19 cellular contexts compared by ENCODE assay signal in genomic region chr5:149383399-149383798, GRCh38. TPM values are rescaled to one million over a fixed set of nuclear protein-coding genes. Genes with fewer than 3 reads are reported as not detected.
DNase-seq lines count a peak whose midpoint lies in the region; ATAC-seq and TF ChIP-seq lines count a peak whose summit lies in the region.
"Had no signal": no experiment of that assay in that cellular context is flagged by ENCODE, and none has a peak within 500 bp of the region (broad histone marks: within the 10 kb centered on the region; RNA-seq: fewer than 3 reads in every experiment).

No MANE protein-coding gene starts in this region.

- no peaks in the 10 kb centered on the region for H3K9me3 Mint-ChIP-seq in naive thymus-derived CD4-positive, alpha-beta T cell
- H3K9me3 Mint-ChIP-seq: mesothelial cell of epicardium had no signal

- H3K4me3 ChIP-seq in esophagus (ENCODE audit: low read depth in 1 of 2, low read length in 2 of 2) (no peak overlapping the region), prostate gland (no peak overlapping the region), urinary bladder (ENCODE audit: low read depth, low read length) (no peak overlapping the region)
- H3K4me3 ChIP-seq in naive thymus-derived CD4-positive, alpha-beta T cell (ENCODE audit: low read length) = no peak overlapping the region
- H3K4me3 ChIP-seq: GM23248 had no signal

- no peak for DNase-seq in prostate gland (ENCODE audit: low spot score)
- DNase-seq in SHP77 treated with DMSO at 0.1 percent for 48 hours (lab: John Stamatoyannopoulos, UW) = no peak
- no peak for DNase-seq in naive thymus-derived CD4-positive, alpha-beta T cell
- DNase-seq in GF-D8 (lab: John Stamatoyannopoulos, UW) = no peak
- DNase-seq: activated gamma-delta T cell; DMS79; GM23248; NCI-H2029; NCI-H69; stimulated activated CD8-positive, alpha-beta memory T cell treated with anti-CD3 and anti-CD28 coated beads, Interleukin-4, amount 100 ng/mL, for 48 hours had no signal

- no peaks in the 10 kb centered on the region for H3K27me3 ChIP-seq in esophagus (ENCODE audit: control insufficient read depth in 1 of 2, insufficient read depth in 2 of 2, low read length in 2 of 2)
- H3K27me3 ChIP-seq in layer of hippocampus (ENCODE audit: control insufficient read depth, insufficient read depth, low read length) = no peaks in the 10 kb centered on the region
- H3K27me3 ChIP-seq in prostate gland (replicated peaks; ENCODE audit: insufficient read depth) = no peaks in the 10 kb centered on the region
- H3K27me3 ChIP-seq in naive thymus-derived CD4-positive, alpha-beta T cell (ENCODE audit: control insufficient read depth in 2 of 2, insufficient read depth in 2 of 2, low read length in 2 of 2) = no peaks in the 10 kb centered on the region

- TF ChIP-seq CTCF in prostate gland (IDR thresholded peaks at IDR 0.05) = no peak

- H3K36me3 ChIP-seq in esophagus (ENCODE audit: control insufficient read depth in 2 of 2, insufficient read depth in 2 of 2, low read length in 1 of 2) (no peaks in the 10 kb centered on the region), prostate gland (no peaks in the 10 kb centered on the region), urinary bladder (ENCODE audit: insufficient read depth) (no peaks in the 10 kb centered on the region)
- no peaks in the 10 kb centered on the region for H3K36me3 ChIP-seq in naive thymus-derived CD4-positive, alpha-beta T cell (ENCODE audit: control insufficient read depth in 2 of 3, insufficient read depth in 3 of 3, low read length in 3 of 3)

- H3K27ac ChIP-seq in esophagus (ENCODE audit: low read depth in 2 of 2, low read length in 1 of 2) (peak overlapping the region; percentile 75 to 87), layer of hippocampus (ENCODE audit: low read depth, low read length) (peak overlapping the region; percentile 48), prostate gland (peak overlapping the region; percentile 72 to 74), urinary bladder (ENCODE audit: low read depth) (peak overlapping the region; percentile 64)
- no peak overlapping the region for H3K27ac ChIP-seq in naive thymus-derived CD4-positive, alpha-beta T cell (ENCODE audit: low read depth, low read length)
- H3K27ac ChIP-seq: C4-2B, GM23248 had no signal

- H3K27me3 Mint-ChIP-seq in naive thymus-derived CD4-positive, alpha-beta T cell = peaks cover 0 to 3% (median 0%) of the 10 kb centered on the region in 5 donors

- 67 to 69% methylated on average over 9 of the region's 9 CpGs for WGBS in esophagus, 2 donors
- WGBS in prostate gland = 51% methylated on average over 9 of the region's 9 CpGs
- 31% methylated on average over 9 of the region's 9 CpGs for WGBS in urinary bladder

- H3K36me3 Mint-ChIP-seq in naive thymus-derived CD4-positive, alpha-beta T cell = peaks cover 0 to 2% (median 0%) of the 10 kb centered on the region in 5 donors
- H3K36me3 Mint-ChIP-seq: mesothelial cell of epicardium, WTC11 had no signal

- POLR2A ChIA-PET in naive thymus-derived CD4-positive, alpha-beta T cell (lab: Charles Lee) = no interaction called here

- H3K4me1 ChIP-seq in esophagus (ENCODE audit: control insufficient read depth in 2 of 2, insufficient read depth in 2 of 2, low read length in 1 of 2) (peaks cover 0 to under 1% of the 10 kb centered on the region in 2 donors), prostate gland (replicated peaks) (no peaks in the 10 kb centered on the region), urinary bladder (ENCODE audit: insufficient read depth) (no peaks in the 10 kb centered on the region)
- no peaks in the 10 kb centered on the region for H3K4me1 ChIP-seq in naive thymus-derived CD4-positive, alpha-beta T cell (ENCODE audit: control insufficient read depth in 2 of 2, insufficient read depth in 2 of 2, low read length in 2 of 2)

- no peak for ATAC-seq in naive thymus-derived CD4-positive, alpha-beta T cell
- ATAC-seq: WTC11 had no signal

- no peak for TF ChIP-seq POLR2A in prostate gland (IDR thresholded peaks at IDR 0.05)

- H3K4me1 Mint-ChIP-seq in naive thymus-derived CD4-positive, alpha-beta T cell = peaks cover 0 to 5% (median 4%) of the 10 kb centered on the region in 7 donors

- intact Hi-C loops in prostate gland (cut with DNase I) = loop anchor here (5.0 kb wide), 1 partner anchor 179 kb away; no protein-coding TSS in a partner anchor
- intact Hi-C loops in naive thymus-derived CD4-positive, alpha-beta T cell (cut with micrococcal nuclease) = no loop called here

- CTCF ChIA-PET in naive thymus-derived CD4-positive, alpha-beta T cell (lab: Charles Lee) = interaction anchor here (0.6 to 1.5 kb wide), 5 partner anchors 17 to 291 kb away, joined by 3 to 6 read pairs (median 3); no protein-coding TSS in a partner anchor

- H3K9me3 ChIP-seq in esophagus (ENCODE audit: control insufficient read depth in 2 of 2, insufficient read depth in 1 of 2, low read depth in 1 of 2, low read length in 1 of 2) (no peaks in the 10 kb centered on the region), prostate gland (no peaks in the 10 kb centered on the region)
- H3K9me3 ChIP-seq in naive thymus-derived CD4-positive, alpha-beta T cell (ENCODE audit: control insufficient read depth in 2 of 3, low read length in 3 of 3) = no peaks in the 10 kb centered on the region

- no peak overlapping the region for H3K27ac Mint-ChIP-seq in naive thymus-derived CD4-positive, alpha-beta T cell
- H3K27ac Mint-ChIP-seq: mesothelial cell of epicardium, WTC11 had no signal

- no peak overlapping the region for H3K4me3 Mint-ChIP-seq in naive thymus-derived CD4-positive, alpha-beta T cell
- H3K4me3 Mint-ChIP-seq: mesothelial cell of epicardium, WTC11 had no signal

RNA-seq across cellular contexts. Expression of gene IL17B, which starts 4.3 kb away (rescaled TPM):
- polyA plus RNA-seq in esophagus (1 to 10 TPM; 1.4 TPM), urinary bladder (3.7 TPM)
- total RNA-seq in prostate gland (1 to 10 TPM in 1 of 2 donors, not detected in 1; 9.3 TPM), urinary bladder (8.9 TPM)
- not detected for total RNA-seq in naive thymus-derived CD4-positive, alpha-beta T cell
- not detected for polyA plus RNA-seq in naive thymus-derived CD4-positive, alpha-beta T cell
- total RNA-seq: activated CD8-positive, alpha-beta memory T cell treated with anti-CD3 and anti-CD28 coated beads for 36 hours; GM23248; M059J; mesothelial cell of epicardium; pulmonary artery endothelial cell; WTC11 had no signal

RNA-seq across cellular contexts. Expression of gene PCYOX1L, which starts 25.6 kb away (rescaled TPM):
- polyA plus RNA-seq in esophagus = 1 to 10 TPM; 2.7 to 5.7 TPM
- total RNA-seq in prostate gland = 10 to 100 TPM in 1 of 2 donors, 1 to 10 TPM in 1; 7.7 to 20.7 TPM
- 8.1 TPM for total RNA-seq in urinary bladder
- 7.8 TPM for polyA plus RNA-seq in urinary bladder
- 10 to 100 TPM; 29.7 to 53.7 (median 36.3) TPM for total RNA-seq in naive thymus-derived CD4-positive, alpha-beta T cell
- polyA plus RNA-seq in naive thymus-derived CD4-positive, alpha-beta T cell = 10 to 100 TPM; 12.7 to 21.1 TPM

RNA-seq across cellular contexts. Expression of gene GRPEL2, which starts 38.1 kb away (rescaled TPM):
- polyA plus RNA-seq in esophagus (10 to 100 TPM; 18.5 to 78.7 TPM), urinary bladder (5.1 TPM)
- total RNA-seq in prostate gland (10 to 100 TPM; 11.1 to 12.0 TPM), urinary bladder (17.6 TPM)
- total RNA-seq in naive thymus-derived CD4-positive, alpha-beta T cell = 10 to 100 TPM; 12.0 to 40.1 (median 32.2) TPM
- 1 to 10 TPM; 5.9 to 7.5 TPM for polyA plus RNA-seq in naive thymus-derived CD4-positive, alpha-beta T cell
